Comparison of ENCODE assay signal across 1 cellular context in the genomic region with DNA sequence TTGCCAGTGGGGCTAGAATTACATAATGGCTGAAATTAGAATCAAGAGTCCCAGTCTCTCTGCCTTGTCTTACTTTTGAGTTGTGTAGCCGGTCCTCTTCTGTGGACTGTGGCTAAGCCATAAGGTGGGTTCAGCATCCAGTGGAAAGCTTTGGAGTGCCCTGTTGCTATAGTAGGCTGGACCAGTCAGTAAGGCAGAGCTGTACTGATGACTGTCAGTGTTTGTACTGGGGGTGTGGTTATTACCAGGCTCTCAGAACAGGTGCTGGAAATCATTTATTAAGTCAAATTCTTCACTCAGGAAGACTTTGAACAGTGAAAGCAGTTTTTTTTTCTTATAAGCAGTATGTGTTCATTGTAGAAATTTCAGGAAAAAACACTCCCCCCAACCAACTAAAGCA.
TF ChIP-seq lines count a peak whose summit lies in the region.

No MANE protein-coding gene starts in this region.

TF ChIP-seq in HepG2, 621 proteins besides CTCF, POLR2A, EP300 and RAD21:
- no peak for TF ChIP-seq ZNF124 (CRISPR knock-in tag; IDR thresholded peaks at IDR 0.05)
- TF ChIP-seq YEATS2 (CRISPR knock-in tag; IDR thresholded peaks at IDR 0.05; ENCODE audit: borderline replicate concordance) = no peak
- TF ChIP-seq AKAP8 (CRISPR knock-in tag; IDR thresholded peaks at IDR 0.05) = no peak
- TF ChIP-seq SAP130 (CRISPR knock-in tag; IDR thresholded peaks at IDR 0.05; ENCODE audit: low read depth) = no peak
- no peak for TF ChIP-seq TEAD2 (CRISPR knock-in tag; IDR thresholded peaks at IDR 0.05)
- no peak for TF ChIP-seq KLF9 (CRISPR knock-in tag; IDR thresholded peaks at IDR 0.05; ENCODE audit: low read depth)
- TF ChIP-seq CCDC6 (CRISPR knock-in tag; IDR thresholded peaks at IDR 0.05) = no peak
- TF ChIP-seq, protein P1, sequence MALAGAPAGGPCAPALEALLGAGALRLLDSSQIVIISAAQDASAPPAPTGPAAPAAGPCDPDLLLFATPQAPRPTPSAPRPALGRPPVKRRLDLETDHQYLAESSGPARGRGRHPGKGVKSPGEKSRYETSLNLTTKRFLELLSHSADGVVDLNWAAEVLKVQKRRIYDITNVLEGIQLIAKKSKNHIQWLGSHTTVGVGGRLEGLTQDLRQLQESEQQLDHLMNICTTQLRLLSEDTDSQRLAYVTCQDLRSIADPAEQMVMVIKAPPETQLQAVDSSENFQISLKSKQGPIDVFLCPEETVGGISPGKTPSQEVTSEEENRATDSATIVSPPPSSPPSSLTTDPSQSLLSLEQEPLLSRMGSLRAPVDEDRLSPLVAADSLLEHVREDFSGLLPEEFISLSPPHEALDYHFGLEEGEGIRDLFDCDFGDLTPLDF (CRISPR knock-in tag; IDR thresholded peaks at IDR 0.05) = no peak
- TF ChIP-seq SALL2 (CRISPR knock-in tag; IDR thresholded peaks at IDR 0.05) = no peak
- TF ChIP-seq ZNF546 (CRISPR knock-in tag; conservative IDR thresholded peaks at IDR 0.05) = no peak
- no peak for TF ChIP-seq RCOR2 (CRISPR knock-in tag; IDR thresholded peaks at IDR 0.05)
- TF ChIP-seq CEBPG (CRISPR knock-in tag; IDR thresholded peaks at IDR 0.05) = no peak
- TF ChIP-seq KLF13 (CRISPR knock-in tag; IDR thresholded peaks at IDR 0.05) = no peak
- TF ChIP-seq, protein P2, sequence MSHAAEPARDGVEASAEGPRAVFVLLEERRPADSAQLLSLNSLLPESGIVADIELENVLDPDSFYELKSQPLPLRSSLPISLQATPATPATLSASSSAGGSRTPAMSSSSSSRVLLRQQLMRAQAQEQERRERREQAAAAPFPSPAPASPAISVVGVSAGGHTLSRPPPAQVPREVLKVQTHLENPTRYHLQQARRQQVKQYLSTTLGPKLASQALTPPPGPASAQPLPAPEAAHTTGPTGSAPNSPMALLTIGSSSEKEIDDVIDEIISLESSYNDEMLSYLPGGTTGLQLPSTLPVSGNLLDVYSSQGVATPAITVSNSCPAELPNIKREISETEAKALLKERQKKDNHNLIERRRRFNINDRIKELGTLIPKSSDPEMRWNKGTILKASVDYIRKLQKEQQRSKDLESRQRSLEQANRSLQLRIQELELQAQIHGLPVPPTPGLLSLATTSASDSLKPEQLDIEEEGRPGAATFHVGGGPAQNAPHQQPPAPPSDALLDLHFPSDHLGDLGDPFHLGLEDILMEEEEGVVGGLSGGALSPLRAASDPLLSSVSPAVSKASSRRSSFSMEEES (CRISPR knock-in tag; IDR thresholded peaks at IDR 0.05) = no peak
- TF ChIP-seq, protein P3, sequence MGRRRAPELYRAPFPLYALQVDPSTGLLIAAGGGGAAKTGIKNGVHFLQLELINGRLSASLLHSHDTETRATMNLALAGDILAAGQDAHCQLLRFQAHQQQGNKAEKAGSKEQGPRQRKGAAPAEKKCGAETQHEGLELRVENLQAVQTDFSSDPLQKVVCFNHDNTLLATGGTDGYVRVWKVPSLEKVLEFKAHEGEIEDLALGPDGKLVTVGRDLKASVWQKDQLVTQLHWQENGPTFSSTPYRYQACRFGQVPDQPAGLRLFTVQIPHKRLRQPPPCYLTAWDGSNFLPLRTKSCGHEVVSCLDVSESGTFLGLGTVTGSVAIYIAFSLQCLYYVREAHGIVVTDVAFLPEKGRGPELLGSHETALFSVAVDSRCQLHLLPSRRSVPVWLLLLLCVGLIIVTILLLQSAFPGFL (CRISPR knock-in tag; IDR thresholded peaks at IDR 0.05) = no peak
- TF ChIP-seq CEBPB (IDR thresholded peaks at IDR 0.05; ENCODE audit: borderline replicate concordance, low read depth, low read length) = no peak
- TF ChIP-seq, protein P4, sequence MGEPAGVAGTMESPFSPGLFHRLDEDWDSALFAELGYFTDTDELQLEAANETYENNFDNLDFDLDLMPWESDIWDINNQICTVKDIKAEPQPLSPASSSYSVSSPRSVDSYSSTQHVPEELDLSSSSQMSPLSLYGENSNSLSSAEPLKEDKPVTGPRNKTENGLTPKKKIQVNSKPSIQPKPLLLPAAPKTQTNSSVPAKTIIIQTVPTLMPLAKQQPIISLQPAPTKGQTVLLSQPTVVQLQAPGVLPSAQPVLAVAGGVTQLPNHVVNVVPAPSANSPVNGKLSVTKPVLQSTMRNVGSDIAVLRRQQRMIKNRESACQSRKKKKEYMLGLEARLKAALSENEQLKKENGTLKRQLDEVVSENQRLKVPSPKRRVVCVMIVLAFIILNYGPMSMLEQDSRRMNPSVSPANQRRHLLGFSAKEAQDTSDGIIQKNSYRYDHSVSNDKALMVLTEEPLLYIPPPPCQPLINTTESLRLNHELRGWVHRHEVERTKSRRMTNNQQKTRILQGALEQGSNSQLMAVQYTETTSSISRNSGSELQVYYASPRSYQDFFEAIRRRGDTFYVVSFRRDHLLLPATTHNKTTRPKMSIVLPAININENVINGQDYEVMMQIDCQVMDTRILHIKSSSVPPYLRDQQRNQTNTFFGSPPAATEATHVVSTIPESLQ (CRISPR knock-in tag; conservative IDR thresholded peaks at IDR 0.05) = no peak
- TF ChIP-seq, protein P5, sequence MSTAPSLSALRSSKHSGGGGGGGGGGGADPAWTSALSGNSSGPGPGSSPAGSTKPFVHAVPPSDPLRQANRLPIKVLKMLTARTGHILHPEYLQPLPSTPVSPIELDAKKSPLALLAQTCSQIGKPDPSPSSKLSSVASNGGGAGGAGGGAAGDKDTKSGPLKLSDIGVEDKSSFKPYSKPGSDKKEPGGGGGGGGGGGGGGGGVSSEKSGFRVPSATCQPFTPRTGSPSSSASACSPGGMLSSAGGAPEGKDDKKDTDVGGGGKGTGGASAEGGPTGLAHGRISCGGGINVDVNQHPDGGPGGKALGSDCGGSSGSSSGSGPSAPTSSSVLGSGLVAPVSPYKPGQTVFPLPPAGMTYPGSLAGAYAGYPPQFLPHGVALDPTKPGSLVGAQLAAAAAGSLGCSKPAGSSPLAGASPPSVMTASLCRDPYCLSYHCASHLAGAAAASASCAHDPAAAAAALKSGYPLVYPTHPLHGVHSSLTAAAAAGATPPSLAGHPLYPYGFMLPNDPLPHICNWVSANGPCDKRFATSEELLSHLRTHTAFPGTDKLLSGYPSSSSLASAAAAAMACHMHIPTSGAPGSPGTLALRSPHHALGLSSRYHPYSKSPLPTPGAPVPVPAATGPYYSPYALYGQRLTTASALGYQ (CRISPR knock-in tag; IDR thresholded peaks at IDR 0.05) = no peak
- TF ChIP-seq, protein P6, sequence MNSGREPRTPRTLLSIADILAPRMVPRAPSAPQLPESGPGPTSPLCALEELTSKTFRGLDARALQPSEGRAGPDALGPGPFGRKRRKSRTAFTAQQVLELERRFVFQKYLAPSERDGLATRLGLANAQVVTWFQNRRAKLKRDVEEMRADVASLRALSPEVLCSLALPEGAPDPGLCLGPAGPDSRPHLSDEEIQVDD (CRISPR knock-in tag; IDR thresholded peaks at IDR 0.05; ENCODE audit: borderline replicate concordance) = no peak
- no peak for TF ChIP-seq NCOA5 (CRISPR knock-in tag; IDR thresholded peaks at IDR 0.05)
